In genomic region chr7:156764016-156764669, GRCh38 we compare ENCODE assay signal across 8 cellular contexts.
DNase-seq lines count a peak whose midpoint lies in the region; TF ChIP-seq lines count a peak whose summit lies in the region.

No MANE protein-coding gene starts in this region.

- H2AFZ ChIP-seq in KMS-11 (ENCODE audit: low read depth) = no peak overlapping the region
- H2AFZ ChIP-seq in fibroblast of lung (ENCODE audit: low read length) = no peak overlapping the region

- no peaks in the 10 kb centered on the region for H3K9me3 ChIP-seq in fibroblast of lung (ENCODE audit: control insufficient read depth, insufficient read depth, low read depth, low read length)

- H3K27ac ChIP-seq in KMS-11 (no peak overlapping the region), fibroblast of lung (ENCODE audit: insufficient read depth, low read length) (no peak overlapping the region)

- H3K79me2 ChIP-seq in KMS-11 (ENCODE audit: insufficient read depth, low read depth) (no peaks in the 10 kb centered on the region), fibroblast of lung (ENCODE audit: control insufficient read depth, insufficient read depth, low read length) (no peaks in the 10 kb centered on the region)

- H3K4me2 ChIP-seq in KMS-11 (no peak overlapping the region), fibroblast of lung (ENCODE audit: extremely low read depth, insufficient read depth, low read length) (no peak overlapping the region)

- H3K4me3 ChIP-seq in KMS-11 (IDR thresholded peaks at IDR 0.05; ENCODE audit: insufficient read depth, low read depth, low read length) = no peak overlapping the region
- no peak overlapping the region for H3K4me3 ChIP-seq in fibroblast of lung (replicated peaks in 1 of 4; ENCODE audit: control extremely low read depth in 1 of 4, insufficient read depth in 1 of 4, low read depth in 3 of 4, low read length in 4 of 4)

- DNase-seq in C1 segment of cervical spinal cord (lab: John Stamatoyannopoulos, UW) = peak in 10 of 14 donors; percentile 3 to 48 (median 13)
- peak; percentile 36 to 79 for DNase-seq in SHP77 (lab: John Stamatoyannopoulos, UW)
- peak; percentile 74 to 86 for DNase-seq in fibroblast of lung (ENCODE audit: low read depth in 2 of 2)
- peak in 43 of 56 donors; percentile 6 to 82 (median 36) for DNase-seq in nucleus accumbens (lab: John Stamatoyannopoulos, UW)
- no peak for DNase-seq in NCI-H1436 treated with DMSO at 0.1 percent for 48 hours (lab: John Stamatoyannopoulos, UW)
- no peak for DNase-seq in activated effector memory CD4-positive, alpha-beta T cell treated with Interleukin-2 at 50 U/mL for 16 hours
- DNase-seq in T1000 (lab: John Stamatoyannopoulos, UW) = no peak

- H3K27me3 ChIP-seq in KMS-11 (ENCODE audit: insufficient read depth, low read depth) (no peaks in the 10 kb centered on the region), fibroblast of lung (ENCODE audit: control insufficient read depth, insufficient read depth, low read length) (no peaks in the 10 kb centered on the region)

- H4K20me1 ChIP-seq in KMS-11 (ENCODE audit: insufficient read depth) = no peaks in the 10 kb centered on the region
- H4K20me1 ChIP-seq in fibroblast of lung (ENCODE audit: control insufficient read depth, extremely low read depth, insufficient read depth, low read length) = no peaks in the 10 kb centered on the region

- no peaks in the 10 kb centered on the region; the same call in 1 of the 2 replicates for H3K36me3 ChIP-seq in KMS-11 (ENCODE audit: insufficient read depth)
- H3K36me3 ChIP-seq in fibroblast of lung (ENCODE audit: control insufficient read depth, insufficient read depth, low read length) = no peaks in the 10 kb centered on the region

- H3K4me1 ChIP-seq in KMS-11 (ENCODE audit: low read depth, poor library complexity, severe bottlenecking) (peaks cover 8% of the 10 kb centered on the region), fibroblast of lung (ENCODE audit: control insufficient read depth, extremely low read depth, insufficient read depth, low read length) (no peaks in the 10 kb centered on the region)

- TF ChIP-seq CTCF in KMS-11 (conservative IDR thresholded peaks at IDR 0.05; ENCODE audit: low read depth, low read length) (peak; percentile 45), fibroblast of lung (conservative IDR thresholded peaks at IDR 0.05 in 1 of 2, IDR thresholded peaks at IDR 0.05 in 1 of 2; ENCODE audit: low read depth in 1 of 2, low read length in 2 of 2) (peak; percentile 86 to 87)

- H3K9ac ChIP-seq in KMS-11 = no peak overlapping the region
- H3K9ac ChIP-seq in fibroblast of lung (ENCODE audit: insufficient read depth, low read length) = no peak overlapping the region

Comparison
In these comparisons a context has a peak if more than half of its experiments do, and no peak if none do; other contexts are left out.
1. DNase-seq: peak in C1 segment of cervical spinal cord (10 of 14), SHP77 (2 of 2), fibroblast of lung (2 of 2) and nucleus accumbens (43 of 56); none in NCI-H1436 treated with DMSO at 0.1 percent for 48 hours (single experiment), activated effector memory CD4-positive, alpha-beta T cell treated with Interleukin-2 at 50 U/mL for 16 hours (single experiment) and T1000 (single experiment).